2 cellular contexts compared by ENCODE assay signal in the genomic region with DNA sequence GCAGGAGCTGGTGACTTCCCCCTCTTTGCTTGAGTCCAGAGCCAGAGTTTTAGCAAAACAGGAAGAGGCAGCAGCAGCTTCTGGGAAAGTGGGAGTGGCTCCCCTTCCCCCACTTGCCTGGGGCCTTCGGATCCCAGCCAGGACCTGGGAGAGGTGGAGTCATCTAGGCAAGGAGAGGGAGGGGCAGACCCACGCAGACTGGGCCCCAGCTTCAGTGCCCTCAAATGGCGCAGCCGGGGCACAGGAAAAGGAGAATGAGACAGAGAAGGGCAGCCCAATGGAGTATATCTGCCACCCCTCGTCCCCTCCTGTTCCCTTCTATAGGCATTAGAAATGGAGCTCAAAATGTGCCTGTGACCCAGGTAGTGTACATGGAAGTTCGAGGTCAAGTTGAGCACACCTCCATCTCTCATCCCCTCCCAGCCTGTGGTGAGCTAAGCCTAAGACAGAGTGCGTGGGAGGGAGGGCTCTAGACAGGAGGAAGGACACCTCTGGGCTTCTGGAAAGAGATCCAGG.
TF ChIP-seq lines count a peak whose summit lies in the region.

No MANE protein-coding gene starts in this region.

TF ChIP-seq in Ishikawa, 13 proteins besides CTCF, POLR2A, EP300 and RAD21 (continued from another document):
- TF ChIP-seq, protein P1, sequence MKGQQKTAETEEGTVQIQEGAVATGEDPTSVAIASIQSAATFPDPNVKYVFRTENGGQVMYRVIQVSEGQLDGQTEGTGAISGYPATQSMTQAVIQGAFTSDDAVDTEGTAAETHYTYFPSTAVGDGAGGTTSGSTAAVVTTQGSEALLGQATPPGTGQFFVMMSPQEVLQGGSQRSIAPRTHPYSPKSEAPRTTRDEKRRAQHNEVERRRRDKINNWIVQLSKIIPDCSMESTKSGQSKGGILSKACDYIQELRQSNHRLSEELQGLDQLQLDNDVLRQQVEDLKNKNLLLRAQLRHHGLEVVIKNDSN (IDR thresholded peaks at IDR 0.05) = no peak
- TF ChIP-seq CREB1 (IDR thresholded peaks at IDR 0.05; ENCODE audit: low read depth) (no peak), CEBPB (IDR thresholded peaks at IDR 0.05) (no peak), TCF12 (IDR thresholded peaks at IDR 0.05; ENCODE audit: low read depth) (peak; percentile 82), TAF1 (IDR thresholded peaks at IDR 0.05; ENCODE audit: low read depth) (peak; percentile 67; the same call in 1 of the 2 replicates), EGR1 (IDR thresholded peaks at IDR 0.05) (peak; percentile 80), TEAD4 (IDR thresholded peaks at IDR 0.05) (no peak)
- TF ChIP-seq, protein P2, sequence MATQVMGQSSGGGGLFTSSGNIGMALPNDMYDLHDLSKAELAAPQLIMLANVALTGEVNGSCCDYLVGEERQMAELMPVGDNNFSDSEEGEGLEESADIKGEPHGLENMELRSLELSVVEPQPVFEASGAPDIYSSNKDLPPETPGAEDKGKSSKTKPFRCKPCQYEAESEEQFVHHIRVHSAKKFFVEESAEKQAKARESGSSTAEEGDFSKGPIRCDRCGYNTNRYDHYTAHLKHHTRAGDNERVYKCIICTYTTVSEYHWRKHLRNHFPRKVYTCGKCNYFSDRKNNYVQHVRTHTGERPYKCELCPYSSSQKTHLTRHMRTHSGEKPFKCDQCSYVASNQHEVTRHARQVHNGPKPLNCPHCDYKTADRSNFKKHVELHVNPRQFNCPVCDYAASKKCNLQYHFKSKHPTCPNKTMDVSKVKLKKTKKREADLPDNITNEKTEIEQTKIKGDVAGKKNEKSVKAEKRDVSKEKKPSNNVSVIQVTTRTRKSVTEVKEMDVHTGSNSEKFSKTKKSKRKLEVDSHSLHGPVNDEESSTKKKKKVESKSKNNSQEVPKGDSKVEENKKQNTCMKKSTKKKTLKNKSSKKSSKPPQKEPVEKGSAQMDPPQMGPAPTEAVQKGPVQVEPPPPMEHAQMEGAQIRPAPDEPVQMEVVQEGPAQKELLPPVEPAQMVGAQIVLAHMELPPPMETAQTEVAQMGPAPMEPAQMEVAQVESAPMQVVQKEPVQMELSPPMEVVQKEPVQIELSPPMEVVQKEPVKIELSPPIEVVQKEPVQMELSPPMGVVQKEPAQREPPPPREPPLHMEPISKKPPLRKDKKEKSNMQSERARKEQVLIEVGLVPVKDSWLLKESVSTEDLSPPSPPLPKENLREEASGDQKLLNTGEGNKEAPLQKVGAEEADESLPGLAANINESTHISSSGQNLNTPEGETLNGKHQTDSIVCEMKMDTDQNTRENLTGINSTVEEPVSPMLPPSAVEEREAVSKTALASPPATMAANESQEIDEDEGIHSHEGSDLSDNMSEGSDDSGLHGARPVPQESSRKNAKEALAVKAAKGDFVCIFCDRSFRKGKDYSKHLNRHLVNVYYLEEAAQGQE (IDR thresholded peaks at IDR 0.05; ENCODE audit: low read depth) = no peak

TF ChIP-seq in K562, 482 proteins besides CTCF, POLR2A, EP300 and RAD21 (continued from another document and continues in another):
- peak; percentile 63; the same call in 1 of the 2 replicates for TF ChIP-seq MTA1 (IDR thresholded peaks at IDR 0.05; ENCODE audit: borderline replicate concordance)
- TF ChIP-seq, protein P3, sequence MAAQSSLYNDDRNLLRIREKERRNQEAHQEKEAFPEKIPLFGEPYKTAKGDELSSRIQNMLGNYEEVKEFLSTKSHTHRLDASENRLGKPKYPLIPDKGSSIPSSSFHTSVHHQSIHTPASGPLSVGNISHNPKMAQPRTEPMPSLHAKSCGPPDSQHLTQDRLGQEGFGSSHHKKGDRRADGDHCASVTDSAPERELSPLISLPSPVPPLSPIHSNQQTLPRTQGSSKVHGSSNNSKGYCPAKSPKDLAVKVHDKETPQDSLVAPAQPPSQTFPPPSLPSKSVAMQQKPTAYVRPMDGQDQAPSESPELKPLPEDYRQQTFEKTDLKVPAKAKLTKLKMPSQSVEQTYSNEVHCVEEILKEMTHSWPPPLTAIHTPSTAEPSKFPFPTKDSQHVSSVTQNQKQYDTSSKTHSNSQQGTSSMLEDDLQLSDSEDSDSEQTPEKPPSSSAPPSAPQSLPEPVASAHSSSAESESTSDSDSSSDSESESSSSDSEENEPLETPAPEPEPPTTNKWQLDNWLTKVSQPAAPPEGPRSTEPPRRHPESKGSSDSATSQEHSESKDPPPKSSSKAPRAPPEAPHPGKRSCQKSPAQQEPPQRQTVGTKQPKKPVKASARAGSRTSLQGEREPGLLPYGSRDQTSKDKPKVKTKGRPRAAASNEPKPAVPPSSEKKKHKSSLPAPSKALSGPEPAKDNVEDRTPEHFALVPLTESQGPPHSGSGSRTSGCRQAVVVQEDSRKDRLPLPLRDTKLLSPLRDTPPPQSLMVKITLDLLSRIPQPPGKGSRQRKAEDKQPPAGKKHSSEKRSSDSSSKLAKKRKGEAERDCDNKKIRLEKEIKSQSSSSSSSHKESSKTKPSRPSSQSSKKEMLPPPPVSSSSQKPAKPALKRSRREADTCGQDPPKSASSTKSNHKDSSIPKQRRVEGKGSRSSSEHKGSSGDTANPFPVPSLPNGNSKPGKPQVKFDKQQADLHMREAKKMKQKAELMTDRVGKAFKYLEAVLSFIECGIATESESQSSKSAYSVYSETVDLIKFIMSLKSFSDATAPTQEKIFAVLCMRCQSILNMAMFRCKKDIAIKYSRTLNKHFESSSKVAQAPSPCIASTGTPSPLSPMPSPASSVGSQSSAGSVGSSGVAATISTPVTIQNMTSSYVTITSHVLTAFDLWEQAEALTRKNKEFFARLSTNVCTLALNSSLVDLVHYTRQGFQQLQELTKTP (IDR thresholded peaks at IDR 0.05; ENCODE audit: low read depth in 1 of 2, partially characterized antibody in 2 of 2) = peak; percentile 42 to 87
- TF ChIP-seq DMBX1 (CRISPR knock-in tag; IDR thresholded peaks at IDR 0.05; ENCODE audit: borderline replicate concordance) = peak; percentile 47; the same call in 1 of the 2 replicates
- no peak for TF ChIP-seq TSC22D4 (tag; IDR thresholded peaks at IDR 0.05)
- TF ChIP-seq, protein P4, sequence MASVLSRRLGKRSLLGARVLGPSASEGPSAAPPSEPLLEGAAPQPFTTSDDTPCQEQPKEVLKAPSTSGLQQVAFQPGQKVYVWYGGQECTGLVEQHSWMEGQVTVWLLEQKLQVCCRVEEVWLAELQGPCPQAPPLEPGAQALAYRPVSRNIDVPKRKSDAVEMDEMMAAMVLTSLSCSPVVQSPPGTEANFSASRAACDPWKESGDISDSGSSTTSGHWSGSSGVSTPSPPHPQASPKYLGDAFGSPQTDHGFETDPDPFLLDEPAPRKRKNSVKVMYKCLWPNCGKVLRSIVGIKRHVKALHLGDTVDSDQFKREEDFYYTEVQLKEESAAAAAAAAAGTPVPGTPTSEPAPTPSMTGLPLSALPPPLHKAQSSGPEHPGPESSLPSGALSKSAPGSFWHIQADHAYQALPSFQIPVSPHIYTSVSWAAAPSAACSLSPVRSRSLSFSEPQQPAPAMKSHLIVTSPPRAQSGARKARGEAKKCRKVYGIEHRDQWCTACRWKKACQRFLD (CRISPR knock-in tag; IDR thresholded peaks at IDR 0.05) = peak; percentile 41; the same call in 1 of the 2 replicates
- peak; percentile 41 for TF ChIP-seq PHF20 (IDR thresholded peaks at IDR 0.05; ENCODE audit: partially characterized antibody)
- no peak for TF ChIP-seq RHOXF2B (CRISPR knock-in tag; conservative IDR thresholded peaks at IDR 0.05)
- no peak for TF ChIP-seq NFXL1 (CRISPR knock-in tag; IDR thresholded peaks at IDR 0.05)
- peak; percentile 79 for TF ChIP-seq NFIC (IDR thresholded peaks at IDR 0.05)
- 0 out of 4 replicates have a peak, but pooled peaks of 1 of the 2 experiments have one; percentile 34 for TF ChIP-seq ARNT (IDR thresholded peaks at IDR 0.05)
- TF ChIP-seq HDAC1 (IDR thresholded peaks at IDR 0.05) = 0 out of 4 replicates have a peak, but pooled peaks of 1 of the 2 experiments have one; percentile 23
- TF ChIP-seq CBX5 (IDR thresholded peaks at IDR 0.05; ENCODE audit: borderline replicate concordance, low read depth) = no peak
- TF ChIP-seq KDM2B (CRISPR knock-in tag; IDR thresholded peaks at IDR 0.05) = no peak
- no peak for TF ChIP-seq PCBP1 (IDR thresholded peaks at IDR 0.05; ENCODE audit: low read depth, low read length, poor library complexity, severe bottlenecking)
- no peak for TF ChIP-seq ZNF384 (IDR thresholded peaks at IDR 0.05; ENCODE audit: low read depth, low read length)
- peak in 1 of 2 experiments; percentile 26; a peak in 1 of 4 replicates for TF ChIP-seq FOXK2 (conservative IDR thresholded peaks at IDR 0.05 in 1 of 2, IDR thresholded peaks at IDR 0.05 in 1 of 2; ENCODE audit: low read depth in 2 of 2)
- TF ChIP-seq ESRRA (IDR thresholded peaks at IDR 0.05; ENCODE audit: borderline replicate concordance, low read depth) = peak; percentile 80
- TF ChIP-seq, protein P5, sequence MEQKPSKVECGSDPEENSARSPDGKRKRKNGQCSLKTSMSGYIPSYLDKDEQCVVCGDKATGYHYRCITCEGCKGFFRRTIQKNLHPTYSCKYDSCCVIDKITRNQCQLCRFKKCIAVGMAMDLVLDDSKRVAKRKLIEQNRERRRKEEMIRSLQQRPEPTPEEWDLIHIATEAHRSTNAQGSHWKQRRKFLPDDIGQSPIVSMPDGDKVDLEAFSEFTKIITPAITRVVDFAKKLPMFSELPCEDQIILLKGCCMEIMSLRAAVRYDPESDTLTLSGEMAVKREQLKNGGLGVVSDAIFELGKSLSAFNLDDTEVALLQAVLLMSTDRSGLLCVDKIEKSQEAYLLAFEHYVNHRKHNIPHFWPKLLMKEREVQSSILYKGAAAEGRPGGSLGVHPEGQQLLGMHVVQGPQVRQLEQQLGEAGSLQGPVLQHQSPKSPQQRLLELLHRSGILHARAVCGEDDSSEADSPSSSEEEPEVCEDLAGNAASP (IDR thresholded peaks at IDR 0.05) = no peak
- TF ChIP-seq CSDE1 (IDR thresholded peaks at IDR 0.05) = no peak
- TF ChIP-seq ZBTB17 (CRISPR knock-in tag; IDR thresholded peaks at IDR 0.05) = 0 out of 2 replicates have a peak, but pooled peaks have one; percentile 46
- TF ChIP-seq TCF3 (CRISPR knock-in tag; IDR thresholded peaks at IDR 0.05) = peak; percentile 6; the same call in 1 of the 2 replicates
- no peak for TF ChIP-seq TBL1XR1 (IDR thresholded peaks at IDR 0.05; ENCODE audit: low read length in 2 of 2)
- TF ChIP-seq NRF1 (conservative IDR thresholded peaks at IDR 0.05 in 1 of 2, IDR thresholded peaks at IDR 0.05 in 1 of 2) = peak; percentile 53 to 66
- TF ChIP-seq, protein P6, sequence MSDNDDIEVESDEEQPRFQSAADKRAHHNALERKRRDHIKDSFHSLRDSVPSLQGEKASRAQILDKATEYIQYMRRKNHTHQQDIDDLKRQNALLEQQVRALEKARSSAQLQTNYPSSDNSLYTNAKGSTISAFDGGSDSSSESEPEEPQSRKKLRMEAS (CRISPR knock-in tag; IDR thresholded peaks at IDR 0.05) = peak; percentile 34; the same call in 1 of the 2 replicates
- 0 out of 2 replicates have a peak, but pooled peaks have one; percentile 73 for TF ChIP-seq HDGF (IDR thresholded peaks at IDR 0.05)
- TF ChIP-seq TOE1 (IDR thresholded peaks at IDR 0.05; ENCODE audit: borderline replicate concordance) = peak; percentile 44; the same call in 1 of the 2 replicates
- no peak for TF ChIP-seq TOE1 (CRISPR knock-in tag; IDR thresholded peaks at IDR 0.05; ENCODE audit: borderline replicate concordance, low read depth)
- peak; percentile 49; the same call in 1 of the 2 replicates for TF ChIP-seq RNF2 (IDR thresholded peaks at IDR 0.05)
- no peak for TF ChIP-seq GABPB2 (CRISPR knock-in tag; conservative IDR thresholded peaks at IDR 0.05)
- no peak for TF ChIP-seq ZNF79 (CRISPR knock-in tag; IDR thresholded peaks at IDR 0.05; ENCODE audit: low read depth)
